ENCODE assay signal across 7 cellular contexts in genomic region chr16:30417447-30418349, GRCh38.
DNase-seq lines count a peak whose midpoint lies in the region; ATAC-seq and TF ChIP-seq lines count a peak whose summit lies in the region.

No MANE protein-coding gene starts in this region.

- H3K27ac ChIP-seq in cingulate gyrus (ENCODE audit: low read depth, low read length): peak overlapping the region; percentile 48

- DNase-seq in NCI-H2107 treated with DMSO at 0.1 percent for 48 hours (lab: John Stamatoyannopoulos, UW; ENCODE audit: unreplicated experiment) (peak; percentile 57), left kidney (ENCODE audit: low read depth, low spot score) (peak; percentile 98)
- DNase-seq in activated CD4-positive, alpha-beta T cell treated with anti-CD3 and anti-CD28 coated beads for 4 hours: peak; percentile 84 to 88
- peak; percentile 89 for DNase-seq in stimulated activated CD4-positive, alpha-beta T cell treated with anti-CD3 and anti-CD28 coated beads, Interleukin-1b, Interleukin-23, amount 100 ng/mL, for 48 hours

- ATAC-seq in GM18505 (IDR thresholded peaks at IDR 0.05; ENCODE audit: unreplicated experiment): peak; percentile 79
- ATAC-seq in HG02885 (IDR thresholded peaks at IDR 0.05; ENCODE audit: poor library complexity, unreplicated experiment): peak; percentile 81

- peak; percentile 70 for TF ChIP-seq POLR2A in GM18505 (IDR thresholded peaks at IDR 0.05; ENCODE audit: borderline replicate concordance, extremely low read depth, insufficient read depth, insufficient read length)

Comparison
In these comparisons a context has a peak if more than half of its experiments do, and no peak if none do; other contexts are left out.
1. Peak in every context shown above with its lines: DNase-seq, ATAC-seq and H3K27ac ChIP-seq.